ENCODE assay signal across 1 cellular context in the genomic region with DNA sequence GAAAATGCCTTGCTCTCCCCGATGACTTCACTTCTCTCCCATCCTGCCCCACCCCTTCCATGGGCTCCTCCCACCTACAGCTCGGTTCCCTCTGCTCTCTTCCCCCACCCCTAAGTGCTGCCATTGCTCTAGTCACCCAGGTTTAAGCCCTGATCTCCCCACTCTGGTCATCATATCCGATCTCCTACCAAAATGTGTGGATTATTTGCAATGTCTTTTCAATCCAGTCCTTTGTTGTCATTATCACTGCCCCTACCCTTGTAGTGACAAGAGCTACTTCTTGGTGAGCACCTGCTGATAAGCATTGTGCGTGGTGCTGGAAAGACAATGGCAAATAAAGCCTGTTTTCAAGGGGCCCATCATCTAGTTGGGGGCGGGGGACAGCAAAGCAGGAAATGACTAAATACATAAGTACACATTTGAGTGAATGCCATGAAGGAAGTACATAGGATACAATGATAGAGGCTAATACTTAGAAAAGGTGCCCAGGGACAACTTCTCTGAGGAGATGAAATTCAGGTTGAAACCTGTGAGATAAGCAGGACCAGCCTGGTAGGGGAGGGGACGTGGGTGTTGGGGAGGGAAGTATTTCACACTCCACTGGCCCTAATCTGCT.
TF ChIP-seq lines count a peak whose summit lies in the region.

No MANE protein-coding gene starts in this region.

TF ChIP-seq in HepG2, 621 proteins besides CTCF, POLR2A, EP300 and RAD21 (continued from another document):
- TF ChIP-seq SKI (IDR thresholded peaks at IDR 0.05; ENCODE audit: partially characterized antibody) (no peak), SOX13 (IDR thresholded peaks at IDR 0.05) (no peak), SOX13 (CRISPR knock-in tag; conservative IDR thresholded peaks at IDR 0.05 in 1 of 2, IDR thresholded peaks at IDR 0.05 in 1 of 2) (peak in 1 of 2 experiments; percentile 65; a peak in 2 of 4 replicates), FOSL2 (CRISPR knock-in tag; IDR thresholded peaks at IDR 0.05) (peak; percentile 48), ZNF605 (CRISPR knock-in tag; IDR thresholded peaks at IDR 0.05) (no peak), ELF3 (CRISPR knock-in tag; IDR thresholded peaks at IDR 0.05) (0 out of 2 replicates have a peak, but pooled peaks have one; percentile 18), ZNF644 (CRISPR knock-in tag; IDR thresholded peaks at IDR 0.05; ENCODE audit: low read depth) (no peak), ETV5 (CRISPR knock-in tag; IDR thresholded peaks at IDR 0.05; ENCODE audit: borderline replicate concordance) (peak; percentile 11; the same call in 1 of the 2 replicates)
